In genomic region chr3:148077318-148077923, GRCh38 we compare ENCODE assay signal across 8 cellular contexts.
DNase-seq lines count a peak whose midpoint lies in the region; TF ChIP-seq lines count a peak whose summit lies in the region.

No MANE protein-coding gene starts in this region.

- H3K9ac ChIP-seq in Karpas-422 (ENCODE audit: low read length) (no peak overlapping the region), mammary epithelial cell (ENCODE audit: insufficient read depth, low read length) (no peak overlapping the region)

- WGBS in mammary epithelial cell (ENCODE audit: low coverage, missing lambda C conversion rate), result 0% methylated on average over 1 of the region's 1 CpG
- 19% methylated on average over 1 of the region's 1 CpG for WGBS in prostate gland

- dilution Hi-C loops in mammary epithelial cell (cut with HindIII; ENCODE audit: low sequenced_read_pairs), result no loop called here

- in situ Hi-C loops in mammary epithelial cell (cut with MboI; ENCODE audit: low sequenced_read_pairs in 2 of 2), result no loop called here

- TF ChIP-seq CTCF in mammary epithelial cell (conservative IDR thresholded peaks at IDR 0.05 in 1 of 2, IDR thresholded peaks at IDR 0.05 in 1 of 2; ENCODE audit: extremely low read depth in 1 of 2, insufficient read depth in 1 of 2, low read depth in 1 of 2, low read length in 2 of 2) (peak; percentile 43 to 54), prostate gland (IDR thresholded peaks at IDR 0.05) (peak in 2 of 4 experiments; percentile 10 to 38)

- no TSS peak for BruUV-seq in mammary epithelial cell (replicated peaks; lab: Mats Ljungman, UMichigan)

- TF ChIP-seq POLR2A in prostate gland (IDR thresholded peaks at IDR 0.05), result no peak

- H3K4me2 ChIP-seq in Karpas-422 (ENCODE audit: low read depth, low read length, poor library complexity, severe bottlenecking) (no peak overlapping the region), mammary epithelial cell (ENCODE audit: insufficient read depth, low read depth, low read length) (no peak overlapping the region)

- H3K27ac ChIP-seq in Karpas-422 (ENCODE audit: low read length), result no peak overlapping the region
- H3K27ac ChIP-seq in mammary epithelial cell (ENCODE audit: insufficient read depth, low read depth, low read length), result no peak overlapping the region
- no peak overlapping the region for H3K27ac ChIP-seq in prostate gland
- H3K27ac ChIP-seq in substantia nigra (ENCODE audit: low read depth, low read length, poor library complexity, severe bottlenecking), result no peak overlapping the region

- H2AFZ ChIP-seq in Karpas-422 (ENCODE audit: low read length), result no peak overlapping the region
- H2AFZ ChIP-seq in mammary epithelial cell (ENCODE audit: low read depth, low read length), result no peak overlapping the region

- CTCF ChIA-PET in mammary epithelial cell (lab: Charles Lee; ENCODE audit: low non-redundant PET), result no interaction called here

- H3K4me1 ChIP-seq in Karpas-422 (ENCODE audit: low read length) (no peaks in the 10 kb centered on the region), mammary epithelial cell (ENCODE audit: insufficient read depth, low read length) (no peaks in the 10 kb centered on the region), prostate gland (replicated peaks) (no peaks in the 10 kb centered on the region)

- H3K9me3 ChIP-seq in Karpas-422 (ENCODE audit: low read length) (no peaks in the 10 kb centered on the region), mammary epithelial cell (replicated peaks; ENCODE audit: insufficient read depth, low read length) (no peaks in the 10 kb centered on the region), prostate gland (no peaks in the 10 kb centered on the region)

- intact Hi-C loops in mammary epithelial cell (cut with micrococcal nuclease) (loop anchor here (2.0 to 5.0 kb wide), 2 partner anchors 289 to 960 kb away; no protein-coding TSS in a partner anchor), prostate gland (cut with DNase I) (no loop called here)

- H3K27me3 ChIP-seq in Karpas-422 (ENCODE audit: low read length) (no peaks in the 10 kb centered on the region), mammary epithelial cell (ENCODE audit: insufficient read depth, low read length) (no peaks in the 10 kb centered on the region), prostate gland (replicated peaks; ENCODE audit: insufficient read depth) (no peaks in the 10 kb centered on the region)

- no peaks in the 10 kb centered on the region for H4K20me1 ChIP-seq in Karpas-422 (ENCODE audit: insufficient read depth, low read depth, low read length)
- H4K20me1 ChIP-seq in mammary epithelial cell (ENCODE audit: insufficient read depth, low read length), result no peaks in the 10 kb centered on the region

- no peaks in the 10 kb centered on the region for H3K36me3 ChIP-seq in Karpas-422 (ENCODE audit: insufficient read depth, low read length)
- no peaks in the 10 kb centered on the region for H3K36me3 ChIP-seq in mammary epithelial cell (ENCODE audit: insufficient read depth, low read length)
- no peaks in the 10 kb centered on the region for H3K36me3 ChIP-seq in prostate gland

- H3K4me3 ChIP-seq in Karpas-422 (ENCODE audit: low read length) (no peak overlapping the region), mammary epithelial cell (replicated peaks in 1 of 3; ENCODE audit: insufficient read depth in 1 of 3, low read depth in 2 of 3, low read length in 3 of 3) (no peak overlapping the region), prostate gland (no peak overlapping the region)

- no peaks in the 10 kb centered on the region for H3K9me2 ChIP-seq in Karpas-422 (replicated peaks; ENCODE audit: insufficient read depth, low read length)

- DNase-seq in SIG-M5 treated with dmso at 0.1 percent for 504 hours (lab: John Stamatoyannopoulos, UW; ENCODE audit: unreplicated experiment) (peak; percentile 24), SIG-M5 (lab: John Stamatoyannopoulos, UW) (no peak), Karpas-422 (peak; percentile 71), mammary epithelial cell (peak; percentile 21), pons (ENCODE audit: low spot score) (peak; percentile 73), prostate gland (ENCODE audit: low spot score) (no peak), substantia nigra (lab: John Stamatoyannopoulos, UW) (no peak)
- no peak for DNase-seq in stimulated activated CD4-positive, alpha-beta T cell treated with anti-CD3 and anti-CD28 coated beads, Interleukin-12 subunit alpha, Interleukin-12 subunit beta, amount 100 ng/mL, for 4 hours

- no peaks in the 10 kb centered on the region for H3K79me2 ChIP-seq in Karpas-422 (ENCODE audit: low read length)
- no peaks in the 10 kb centered on the region for H3K79me2 ChIP-seq in mammary epithelial cell (ENCODE audit: insufficient read depth, low read length)

Comparison
In these comparisons a context has a peak if more than half of its experiments do, and no peak if none do; other contexts are left out.
1. DNase-seq: peak in SIG-M5 treated with dmso at 0.1 percent for 504 hours (single experiment), Karpas-422 (single experiment), mammary epithelial cell (single experiment) and pons (single experiment); none in SIG-M5 (single experiment), stimulated activated CD4-positive, alpha-beta T cell treated with anti-CD3 and anti-CD28 coated beads, Interleukin-12 subunit alpha, Interleukin-12 subunit beta, amount 100 ng/mL, for 4 hours (single experiment), prostate gland (single experiment) and substantia nigra (0 of 49).